ENCODE assay signal across 1 cellular context in genomic region chr11:63986156-63986931, GRCh38.
TF ChIP-seq lines count a peak whose summit lies in the region.

TSS of gene OTUB1 (plus strand) at chr11:63986438. CDS start at chr11:63986457, 19 bp downstream.

TF ChIP-seq in HepG2, 621 proteins besides CTCF, POLR2A, EP300 and RAD21 (continued from another document and continues in another):
- TF ChIP-seq TERF1 (CRISPR knock-in tag; IDR thresholded peaks at IDR 0.05) (no peak), ZNF563 (CRISPR knock-in tag; IDR thresholded peaks at IDR 0.05) (no peak; the same call in none of the 2 replicates), MEIS2 (CRISPR knock-in tag; IDR thresholded peaks at IDR 0.05) (peak; percentile 81), CBX2 (IDR thresholded peaks at IDR 0.05; ENCODE audit: low read depth, low read length) (no peak), CBX2 (CRISPR knock-in tag; IDR thresholded peaks at IDR 0.05; ENCODE audit: low read depth) (no peak), SALL1 (CRISPR knock-in tag; IDR thresholded peaks at IDR 0.05) (peak; percentile 88), ARNTL (CRISPR knock-in tag; IDR thresholded peaks at IDR 0.05) (0 out of 2 replicates have a peak, but pooled peaks have one; percentile 55), PPARG (CRISPR knock-in tag; conservative IDR thresholded peaks at IDR 0.05) (0 out of 2 replicates have a peak, but pooled peaks have one; percentile 26), DPF2 (CRISPR knock-in tag; IDR thresholded peaks at IDR 0.05; ENCODE audit: borderline replicate concordance, low read depth) (no peak), KAT2B (IDR thresholded peaks at IDR 0.05; ENCODE audit: borderline replicate concordance, low read depth, low read length) (no peak), ZNF883 (CRISPR knock-in tag; IDR thresholded peaks at IDR 0.05; ENCODE audit: not compliant biosample characterization) (no peak), MEF2D (CRISPR knock-in tag; IDR thresholded peaks at IDR 0.05) (no peak), MED1 (CRISPR knock-in tag; IDR thresholded peaks at IDR 0.05) (peak; percentile 71), ZNF574 (CRISPR knock-in tag; IDR thresholded peaks at IDR 0.05) (peak; percentile 77), ZNF180 (CRISPR knock-in tag; IDR thresholded peaks at IDR 0.05; ENCODE audit: borderline replicate concordance, low read depth) (no peak), ZNF589 (CRISPR knock-in tag; conservative IDR thresholded peaks at IDR 0.05) (no peak), ZNF780A (CRISPR knock-in tag; IDR thresholded peaks at IDR 0.05) (no peak), GABPA (IDR thresholded peaks at IDR 0.05; ENCODE audit: low read depth, low read length) (peak; percentile 87), GABPA (CRISPR knock-in tag; IDR thresholded peaks at IDR 0.05; ENCODE audit: low read depth) (peak; percentile 96), NONO (IDR thresholded peaks at IDR 0.05) (no peak), NONO (CRISPR knock-in tag; conservative IDR thresholded peaks at IDR 0.05) (0 out of 2 replicates have a peak, but pooled peaks have one; percentile 49), SIX4 (CRISPR knock-in tag; IDR thresholded peaks at IDR 0.05) (peak; percentile 57; the same call in 1 of the 2 replicates), ZSCAN30 (CRISPR knock-in tag; IDR thresholded peaks at IDR 0.05) (peak; percentile 86; the same call in 1 of the 2 replicates), XRCC5 (optimal IDR thresholded peaks at IDR 0.05; ENCODE audit: low read length) (peak; percentile 18), IRF2 (CRISPR knock-in tag; IDR thresholded peaks at IDR 0.05) (peak; percentile 84), PRMT3 (CRISPR knock-in tag; IDR thresholded peaks at IDR 0.05; ENCODE audit: borderline replicate concordance, low read depth) (no peak), KLF16 (CRISPR knock-in tag; IDR thresholded peaks at IDR 0.05) (peak in 1 of 2 experiments; percentile 71; a peak in 1 of 4 replicates), SNAPC2 (CRISPR knock-in tag; IDR thresholded peaks at IDR 0.05) (no peak; the same call in 1 of the 2 replicates), ZBTB34 (CRISPR knock-in tag; IDR thresholded peaks at IDR 0.05) (no peak), ZNF362 (CRISPR knock-in tag; IDR thresholded peaks at IDR 0.05; ENCODE audit: borderline replicate concordance) (no peak; the same call in 1 of the 2 replicates), ZNF598 (CRISPR knock-in tag; IDR thresholded peaks at IDR 0.05; ENCODE audit: borderline replicate concordance) (peak; percentile 13; the same call in 1 of the 2 replicates), SAP130 (CRISPR knock-in tag; IDR thresholded peaks at IDR 0.05; ENCODE audit: low read depth) (peak; percentile 97), ZNF75D (CRISPR knock-in tag; IDR thresholded peaks at IDR 0.05; ENCODE audit: borderline replicate concordance) (no peak), NKX3-1 (CRISPR knock-in tag; IDR thresholded peaks at IDR 0.05) (peak; percentile 82; the same call in 1 of the 2 replicates), TRAFD1 (CRISPR knock-in tag; IDR thresholded peaks at IDR 0.05; ENCODE audit: borderline replicate concordance) (no peak), MXD4 (CRISPR knock-in tag; IDR thresholded peaks at IDR 0.05) (peak; percentile 82), ZNF562 (CRISPR knock-in tag; IDR thresholded peaks at IDR 0.05; ENCODE audit: borderline replicate concordance) (no peak), ZNF33B (CRISPR knock-in tag; IDR thresholded peaks at IDR 0.05) (peak; percentile 39; the same call in 1 of the 2 replicates), KDM1A (CRISPR knock-in tag; IDR thresholded peaks at IDR 0.05) (no peak; the same call in 1 of the 2 replicates), ZNF576 (CRISPR knock-in tag; IDR thresholded peaks at IDR 0.05) (0 out of 2 replicates have a peak, but pooled peaks have one; percentile 69), IKZF5 (CRISPR knock-in tag; IDR thresholded peaks at IDR 0.05) (peak; percentile 91), GPBP1L1 (CRISPR knock-in tag; IDR thresholded peaks at IDR 0.05) (no peak), FOXJ3 (CRISPR knock-in tag; IDR thresholded peaks at IDR 0.05; ENCODE audit: borderline replicate concordance) (no peak), ZNF879 (CRISPR knock-in tag; IDR thresholded peaks at IDR 0.05) (0 out of 2 replicates have a peak, but pooled peaks have one; percentile 74), NR1H2 (CRISPR knock-in tag; IDR thresholded peaks at IDR 0.05; ENCODE audit: borderline replicate concordance, low read depth) (no peak), CAMTA2 (CRISPR knock-in tag; IDR thresholded peaks at IDR 0.05; ENCODE audit: borderline replicate concordance) (peak; percentile 61; the same call in 1 of the 2 replicates), ZNF234 (CRISPR knock-in tag; conservative IDR thresholded peaks at IDR 0.05) (peak; percentile 70; the same call in 1 of the 2 replicates), ZNF768 (CRISPR knock-in tag; IDR thresholded peaks at IDR 0.05) (peak; percentile 41; the same call in 1 of the 2 replicates), TFDP2 (CRISPR knock-in tag; IDR thresholded peaks at IDR 0.05) (peak; percentile 72), GATAD1 (CRISPR knock-in tag; IDR thresholded peaks at IDR 0.05) (peak; percentile 92), BATF2 (CRISPR knock-in tag; IDR thresholded peaks at IDR 0.05) (no peak), PAWR (CRISPR knock-in tag; IDR thresholded peaks at IDR 0.05; ENCODE audit: borderline replicate concordance) (no peak), ZNF333 (CRISPR knock-in tag; IDR thresholded peaks at IDR 0.05; ENCODE audit: borderline replicate concordance) (no peak), MXI1 (IDR thresholded peaks at IDR 0.05; ENCODE audit: borderline replicate concordance, low read depth, low read length) (peak; percentile 98), ZNF121 (CRISPR knock-in tag; IDR thresholded peaks at IDR 0.05) (peak; percentile 61; the same call in 1 of the 2 replicates), ZNF460 (CRISPR knock-in tag; IDR thresholded peaks at IDR 0.05; ENCODE audit: borderline replicate concordance) (no peak)
